Comparison of ENCODE assay signal across 2 cellular contexts in the genomic region with DNA sequence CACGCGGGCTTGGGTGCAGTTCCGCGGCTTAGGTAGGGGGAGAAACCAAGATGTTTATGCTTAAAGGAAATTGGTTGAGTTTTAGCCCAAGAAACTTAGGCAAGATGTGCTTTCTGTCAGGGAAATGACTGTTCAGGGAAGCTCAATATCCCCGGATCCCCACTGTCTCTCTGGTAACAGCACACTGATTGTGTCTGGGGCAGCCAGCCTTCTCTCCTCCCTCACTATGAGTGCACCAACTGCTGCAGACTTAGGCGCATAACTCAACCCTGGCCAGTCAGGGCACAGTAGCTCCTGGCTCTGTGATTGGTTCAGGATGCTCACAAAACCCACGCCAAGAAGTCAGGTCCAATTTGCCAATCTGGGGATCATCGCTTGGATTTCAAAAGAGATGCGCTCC.
TF ChIP-seq lines count a peak whose summit lies in the region.

No MANE protein-coding gene starts in this region.

TF ChIP-seq in GM23338, 12 proteins besides CTCF, POLR2A, EP300 and RAD21:
- TF ChIP-seq, protein P1, sequence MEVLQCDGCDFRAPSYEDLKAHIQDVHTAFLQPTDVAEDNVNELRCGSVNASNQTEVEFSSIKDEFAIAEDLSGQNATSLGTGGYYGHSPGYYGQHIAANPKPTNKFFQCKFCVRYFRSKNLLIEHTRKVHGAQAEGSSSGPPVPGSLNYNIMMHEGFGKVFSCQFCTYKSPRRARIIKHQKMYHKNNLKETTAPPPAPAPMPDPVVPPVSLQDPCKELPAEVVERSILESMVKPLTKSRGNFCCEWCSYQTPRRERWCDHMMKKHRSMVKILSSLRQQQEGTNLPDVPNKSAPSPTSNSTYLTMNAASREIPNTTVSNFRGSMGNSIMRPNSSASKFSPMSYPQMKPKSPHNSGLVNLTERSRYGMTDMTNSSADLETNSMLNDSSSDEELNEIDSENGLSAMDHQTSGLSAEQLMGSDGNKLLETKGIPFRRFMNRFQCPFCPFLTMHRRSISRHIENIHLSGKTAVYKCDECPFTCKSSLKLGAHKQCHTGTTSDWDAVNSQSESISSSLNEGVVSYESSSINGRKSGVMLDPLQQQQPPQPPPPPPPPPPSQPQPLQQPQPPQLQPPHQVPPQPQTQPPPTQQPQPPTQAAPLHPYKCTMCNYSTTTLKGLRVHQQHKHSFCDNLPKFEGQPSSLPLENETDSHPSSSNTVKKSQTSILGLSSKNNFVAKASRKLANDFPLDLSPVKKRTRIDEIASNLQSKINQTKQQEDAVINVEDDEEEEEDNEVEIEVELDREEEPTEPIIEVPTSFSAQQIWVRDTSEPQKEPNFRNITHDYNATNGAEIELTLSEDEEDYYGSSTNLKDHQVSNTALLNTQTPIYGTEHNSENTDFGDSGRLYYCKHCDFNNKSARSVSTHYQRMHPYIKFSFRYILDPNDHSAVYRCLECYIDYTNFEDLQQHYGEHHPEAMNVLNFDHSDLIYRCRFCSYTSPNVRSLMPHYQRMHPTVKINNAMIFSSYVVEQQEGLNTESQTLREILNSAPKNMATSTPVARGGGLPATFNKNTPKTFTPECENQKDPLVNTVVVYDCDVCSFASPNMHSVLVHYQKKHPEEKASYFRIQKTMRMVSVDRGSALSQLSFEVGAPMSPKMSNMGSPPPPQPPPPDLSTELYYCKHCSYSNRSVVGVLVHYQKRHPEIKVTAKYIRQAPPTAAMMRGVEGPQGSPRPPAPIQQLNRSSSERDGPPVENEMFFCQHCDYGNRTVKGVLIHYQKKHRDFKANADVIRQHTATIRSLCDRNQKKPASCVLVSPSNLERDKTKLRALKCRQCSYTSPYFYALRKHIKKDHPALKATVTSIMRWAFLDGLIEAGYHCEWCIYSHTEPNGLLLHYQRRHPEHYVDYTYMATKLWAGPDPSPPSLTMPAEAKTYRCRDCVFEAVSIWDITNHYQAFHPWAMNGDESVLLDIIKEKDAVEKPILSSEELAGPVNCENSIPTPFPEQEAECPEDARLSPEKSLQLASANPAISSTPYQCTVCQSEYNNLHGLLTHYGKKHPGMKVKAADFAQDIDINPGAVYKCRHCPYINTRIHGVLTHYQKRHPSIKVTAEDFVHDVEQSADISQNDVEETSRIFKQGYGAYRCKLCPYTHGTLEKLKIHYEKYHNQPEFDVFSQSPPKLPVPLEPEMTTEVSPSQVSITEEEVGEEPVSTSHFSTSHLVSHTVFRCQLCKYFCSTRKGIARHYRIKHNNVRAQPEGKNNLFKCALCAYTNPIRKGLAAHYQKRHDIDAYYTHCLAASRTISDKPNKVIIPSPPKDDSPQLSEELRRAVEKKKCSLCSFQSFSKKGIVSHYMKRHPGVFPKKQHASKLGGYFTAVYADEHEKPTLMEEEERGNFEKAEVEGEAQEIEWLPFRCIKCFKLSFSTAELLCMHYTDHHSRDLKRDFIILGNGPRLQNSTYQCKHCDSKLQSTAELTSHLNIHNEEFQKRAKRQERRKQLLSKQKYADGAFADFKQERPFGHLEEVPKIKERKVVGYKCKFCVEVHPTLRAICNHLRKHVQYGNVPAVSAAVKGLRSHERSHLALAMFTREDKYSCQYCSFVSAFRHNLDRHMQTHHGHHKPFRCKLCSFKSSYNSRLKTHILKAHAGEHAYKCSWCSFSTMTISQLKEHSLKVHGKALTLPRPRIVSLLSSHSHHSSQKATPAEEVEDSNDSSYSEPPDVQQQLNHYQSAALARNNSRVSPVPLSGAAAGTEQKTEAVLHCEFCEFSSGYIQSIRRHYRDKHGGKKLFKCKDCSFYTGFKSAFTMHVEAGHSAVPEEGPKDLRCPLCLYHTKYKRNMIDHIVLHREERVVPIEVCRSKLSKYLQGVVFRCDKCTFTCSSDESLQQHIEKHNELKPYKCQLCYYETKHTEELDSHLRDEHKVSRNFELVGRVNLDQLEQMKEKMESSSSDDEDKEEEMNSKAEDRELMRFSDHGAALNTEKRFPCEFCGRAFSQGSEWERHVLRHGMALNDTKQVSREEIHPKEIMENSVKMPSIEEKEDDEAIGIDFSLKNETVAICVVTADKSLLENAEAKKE (CRISPR knock-in tag; IDR thresholded peaks at IDR 0.05): no peak

TF ChIP-seq in WTC11, 78 proteins besides CTCF, POLR2A, EP300 and RAD21 (continued from another document):
- TF ChIP-seq, protein P2, sequence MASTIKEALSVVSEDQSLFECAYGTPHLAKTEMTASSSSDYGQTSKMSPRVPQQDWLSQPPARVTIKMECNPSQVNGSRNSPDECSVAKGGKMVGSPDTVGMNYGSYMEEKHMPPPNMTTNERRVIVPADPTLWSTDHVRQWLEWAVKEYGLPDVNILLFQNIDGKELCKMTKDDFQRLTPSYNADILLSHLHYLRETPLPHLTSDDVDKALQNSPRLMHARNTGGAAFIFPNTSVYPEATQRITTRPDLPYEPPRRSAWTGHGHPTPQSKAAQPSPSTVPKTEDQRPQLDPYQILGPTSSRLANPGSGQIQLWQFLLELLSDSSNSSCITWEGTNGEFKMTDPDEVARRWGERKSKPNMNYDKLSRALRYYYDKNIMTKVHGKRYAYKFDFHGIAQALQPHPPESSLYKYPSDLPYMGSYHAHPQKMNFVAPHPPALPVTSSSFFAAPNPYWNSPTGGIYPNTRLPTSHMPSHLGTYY (CRISPR knock-in tag; IDR thresholded peaks at IDR 0.05): no peak
- TF ChIP-seq, protein P3, sequence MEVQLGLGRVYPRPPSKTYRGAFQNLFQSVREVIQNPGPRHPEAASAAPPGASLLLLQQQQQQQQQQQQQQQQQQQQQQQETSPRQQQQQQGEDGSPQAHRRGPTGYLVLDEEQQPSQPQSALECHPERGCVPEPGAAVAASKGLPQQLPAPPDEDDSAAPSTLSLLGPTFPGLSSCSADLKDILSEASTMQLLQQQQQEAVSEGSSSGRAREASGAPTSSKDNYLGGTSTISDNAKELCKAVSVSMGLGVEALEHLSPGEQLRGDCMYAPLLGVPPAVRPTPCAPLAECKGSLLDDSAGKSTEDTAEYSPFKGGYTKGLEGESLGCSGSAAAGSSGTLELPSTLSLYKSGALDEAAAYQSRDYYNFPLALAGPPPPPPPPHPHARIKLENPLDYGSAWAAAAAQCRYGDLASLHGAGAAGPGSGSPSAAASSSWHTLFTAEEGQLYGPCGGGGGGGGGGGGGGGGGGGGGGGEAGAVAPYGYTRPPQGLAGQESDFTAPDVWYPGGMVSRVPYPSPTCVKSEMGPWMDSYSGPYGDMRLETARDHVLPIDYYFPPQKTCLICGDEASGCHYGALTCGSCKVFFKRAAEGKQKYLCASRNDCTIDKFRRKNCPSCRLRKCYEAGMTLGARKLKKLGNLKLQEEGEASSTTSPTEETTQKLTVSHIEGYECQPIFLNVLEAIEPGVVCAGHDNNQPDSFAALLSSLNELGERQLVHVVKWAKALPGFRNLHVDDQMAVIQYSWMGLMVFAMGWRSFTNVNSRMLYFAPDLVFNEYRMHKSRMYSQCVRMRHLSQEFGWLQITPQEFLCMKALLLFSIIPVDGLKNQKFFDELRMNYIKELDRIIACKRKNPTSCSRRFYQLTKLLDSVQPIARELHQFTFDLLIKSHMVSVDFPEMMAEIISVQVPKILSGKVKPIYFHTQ (CRISPR knock-in tag; IDR thresholded peaks at IDR 0.05): no peak
- TF ChIP-seq, protein P4, sequence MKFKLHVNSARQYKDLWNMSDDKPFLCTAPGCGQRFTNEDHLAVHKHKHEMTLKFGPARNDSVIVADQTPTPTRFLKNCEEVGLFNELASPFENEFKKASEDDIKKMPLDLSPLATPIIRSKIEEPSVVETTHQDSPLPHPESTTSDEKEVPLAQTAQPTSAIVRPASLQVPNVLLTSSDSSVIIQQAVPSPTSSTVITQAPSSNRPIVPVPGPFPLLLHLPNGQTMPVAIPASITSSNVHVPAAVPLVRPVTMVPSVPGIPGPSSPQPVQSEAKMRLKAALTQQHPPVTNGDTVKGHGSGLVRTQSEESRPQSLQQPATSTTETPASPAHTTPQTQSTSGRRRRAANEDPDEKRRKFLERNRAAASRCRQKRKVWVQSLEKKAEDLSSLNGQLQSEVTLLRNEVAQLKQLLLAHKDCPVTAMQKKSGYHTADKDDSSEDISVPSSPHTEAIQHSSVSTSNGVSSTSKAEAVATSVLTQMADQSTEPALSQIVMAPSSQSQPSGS (CRISPR knock-in tag; IDR thresholded peaks at IDR 0.05; ENCODE audit: borderline replicate concordance, low read depth): no peak
- TF ChIP-seq NFATC4 (CRISPR knock-in tag; IDR thresholded peaks at IDR 0.05): no peak
- no peak for TF ChIP-seq SOX15 (CRISPR knock-in tag; IDR thresholded peaks at IDR 0.05)
- TF ChIP-seq, protein P5, sequence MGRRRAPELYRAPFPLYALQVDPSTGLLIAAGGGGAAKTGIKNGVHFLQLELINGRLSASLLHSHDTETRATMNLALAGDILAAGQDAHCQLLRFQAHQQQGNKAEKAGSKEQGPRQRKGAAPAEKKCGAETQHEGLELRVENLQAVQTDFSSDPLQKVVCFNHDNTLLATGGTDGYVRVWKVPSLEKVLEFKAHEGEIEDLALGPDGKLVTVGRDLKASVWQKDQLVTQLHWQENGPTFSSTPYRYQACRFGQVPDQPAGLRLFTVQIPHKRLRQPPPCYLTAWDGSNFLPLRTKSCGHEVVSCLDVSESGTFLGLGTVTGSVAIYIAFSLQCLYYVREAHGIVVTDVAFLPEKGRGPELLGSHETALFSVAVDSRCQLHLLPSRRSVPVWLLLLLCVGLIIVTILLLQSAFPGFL (CRISPR knock-in tag; IDR thresholded peaks at IDR 0.05; ENCODE audit: borderline replicate concordance): no peak
- TF ChIP-seq IRF2 (CRISPR knock-in tag; IDR thresholded peaks at IDR 0.05; ENCODE audit: borderline replicate concordance, low read depth): no peak
- no peak for TF ChIP-seq HMGA2 (CRISPR knock-in tag; IDR thresholded peaks at IDR 0.05)
- TF ChIP-seq, protein P6, sequence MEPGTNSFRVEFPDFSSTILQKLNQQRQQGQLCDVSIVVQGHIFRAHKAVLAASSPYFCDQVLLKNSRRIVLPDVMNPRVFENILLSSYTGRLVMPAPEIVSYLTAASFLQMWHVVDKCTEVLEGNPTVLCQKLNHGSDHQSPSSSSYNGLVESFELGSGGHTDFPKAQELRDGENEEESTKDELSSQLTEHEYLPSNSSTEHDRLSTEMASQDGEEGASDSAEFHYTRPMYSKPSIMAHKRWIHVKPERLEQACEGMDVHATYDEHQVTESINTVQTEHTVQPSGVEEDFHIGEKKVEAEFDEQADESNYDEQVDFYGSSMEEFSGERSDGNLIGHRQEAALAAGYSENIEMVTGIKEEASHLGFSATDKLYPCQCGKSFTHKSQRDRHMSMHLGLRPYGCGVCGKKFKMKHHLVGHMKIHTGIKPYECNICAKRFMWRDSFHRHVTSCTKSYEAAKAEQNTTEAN (CRISPR knock-in tag; IDR thresholded peaks at IDR 0.05): no peak
- TF ChIP-seq, protein P7, sequence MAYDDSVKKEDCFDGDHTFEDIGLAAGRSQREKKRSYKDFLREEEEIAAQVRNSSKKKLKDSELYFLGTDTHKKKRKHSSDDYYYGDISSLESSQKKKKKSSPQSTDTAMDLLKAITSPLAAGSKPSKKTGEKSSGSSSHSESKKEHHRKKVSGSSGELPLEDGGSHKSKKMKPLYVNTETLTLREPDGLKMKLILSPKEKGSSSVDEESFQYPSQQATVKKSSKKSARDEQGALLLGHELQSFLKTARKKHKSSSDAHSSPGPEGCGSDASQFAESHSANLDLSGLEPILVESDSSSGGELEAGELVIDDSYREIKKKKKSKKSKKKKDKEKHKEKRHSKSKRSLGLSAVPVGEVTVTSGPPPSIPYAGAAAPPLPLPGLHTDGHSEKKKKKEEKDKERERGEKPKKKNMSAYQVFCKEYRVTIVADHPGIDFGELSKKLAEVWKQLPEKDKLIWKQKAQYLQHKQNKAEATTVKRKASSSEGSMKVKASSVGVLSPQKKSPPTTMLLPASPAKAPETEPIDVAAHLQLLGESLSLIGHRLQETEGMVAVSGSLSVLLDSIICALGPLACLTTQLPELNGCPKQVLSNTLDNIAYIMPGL (CRISPR knock-in tag; IDR thresholded peaks at IDR 0.05): no peak
- no peak for TF ChIP-seq ZNF423 (CRISPR knock-in tag; IDR thresholded peaks at IDR 0.05)
- TF ChIP-seq ELF4 (CRISPR knock-in tag; IDR thresholded peaks at IDR 0.05; ENCODE audit: low read depth): no peak
- TF ChIP-seq ZNF232 (CRISPR knock-in tag; IDR thresholded peaks at IDR 0.05): no peak
- TF ChIP-seq, protein P8, sequence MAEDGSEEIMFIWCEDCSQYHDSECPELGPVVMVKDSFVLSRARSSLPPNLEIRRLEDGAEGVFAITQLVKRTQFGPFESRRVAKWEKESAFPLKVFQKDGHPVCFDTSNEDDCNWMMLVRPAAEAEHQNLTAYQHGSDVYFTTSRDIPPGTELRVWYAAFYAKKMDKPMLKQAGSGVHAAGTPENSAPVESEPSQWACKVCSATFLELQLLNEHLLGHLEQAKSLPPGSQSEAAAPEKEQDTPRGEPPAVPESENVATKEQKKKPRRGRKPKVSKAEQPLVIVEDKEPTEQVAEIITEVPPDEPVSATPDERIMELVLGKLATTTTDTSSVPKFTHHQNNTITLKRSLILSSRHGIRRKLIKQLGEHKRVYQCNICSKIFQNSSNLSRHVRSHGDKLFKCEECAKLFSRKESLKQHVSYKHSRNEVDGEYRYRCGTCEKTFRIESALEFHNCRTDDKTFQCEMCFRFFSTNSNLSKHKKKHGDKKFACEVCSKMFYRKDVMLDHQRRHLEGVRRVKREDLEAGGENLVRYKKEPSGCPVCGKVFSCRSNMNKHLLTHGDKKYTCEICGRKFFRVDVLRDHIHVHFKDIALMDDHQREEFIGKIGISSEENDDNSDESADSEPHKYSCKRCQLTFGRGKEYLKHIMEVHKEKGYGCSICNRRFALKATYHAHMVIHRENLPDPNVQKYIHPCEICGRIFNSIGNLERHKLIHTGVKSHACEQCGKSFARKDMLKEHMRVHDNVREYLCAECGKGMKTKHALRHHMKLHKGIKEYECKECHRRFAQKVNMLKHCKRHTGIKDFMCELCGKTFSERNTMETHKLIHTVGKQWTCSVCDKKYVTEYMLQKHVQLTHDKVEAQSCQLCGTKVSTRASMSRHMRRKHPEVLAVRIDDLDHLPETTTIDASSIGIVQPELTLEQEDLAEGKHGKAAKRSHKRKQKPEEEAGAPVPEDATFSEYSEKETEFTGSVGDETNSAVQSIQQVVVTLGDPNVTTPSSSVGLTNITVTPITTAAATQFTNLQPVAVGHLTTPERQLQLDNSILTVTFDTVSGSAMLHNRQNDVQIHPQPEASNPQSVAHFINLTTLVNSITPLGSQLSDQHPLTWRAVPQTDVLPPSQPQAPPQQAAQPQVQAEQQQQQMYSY (CRISPR knock-in tag; IDR thresholded peaks at IDR 0.05): no peak
- TF ChIP-seq FOXJ3 (CRISPR knock-in tag; IDR thresholded peaks at IDR 0.05; ENCODE audit: borderline replicate concordance): no peak
